Comparison of ENCODE assay signal across 1 cellular context in genomic region chr19:1672038-1672768, GRCh38.
TF ChIP-seq lines count a peak whose summit lies in the region.

No MANE protein-coding gene starts in this region.

TF ChIP-seq in K562, 482 proteins besides CTCF, POLR2A, EP300 and RAD21 (continued from another document and continues in another):
- TF ChIP-seq RERE (CRISPR knock-in tag; IDR thresholded peaks at IDR 0.05; ENCODE audit: borderline replicate concordance) (no peak), HDAC1 (IDR thresholded peaks at IDR 0.05) (peak in 1 of 2 experiments; percentile 39; a peak in 1 of 4 replicates), ZNF740 (CRISPR knock-in tag; IDR thresholded peaks at IDR 0.05) (peak; percentile 24; the same call in 1 of the 2 replicates), ZNF740 (tag; IDR thresholded peaks at IDR 0.05) (no peak), RNF2 (IDR thresholded peaks at IDR 0.05) (0 out of 2 replicates have a peak, but pooled peaks have one; percentile 50), MXD1 (CRISPR knock-in tag; IDR thresholded peaks at IDR 0.05; ENCODE audit: borderline replicate concordance, poor library complexity, severe bottlenecking) (peak; percentile 83), SIN3A (IDR thresholded peaks at IDR 0.05; ENCODE audit: borderline replicate concordance in 2 of 2, control insufficient read depth in 1 of 2, low read depth in 2 of 2, low read length in 2 of 2) (peak in 1 of 2 experiments; percentile 71; a peak in 1 of 4 replicates), TFAP4 (CRISPR knock-in tag; IDR thresholded peaks at IDR 0.05; ENCODE audit: borderline replicate concordance) (peak; percentile 70; the same call in 1 of the 2 replicates), TARDBP (IDR thresholded peaks at IDR 0.05) (0 out of 2 replicates have a peak, but pooled peaks have one; percentile 30), NFIC (IDR thresholded peaks at IDR 0.05) (0 out of 2 replicates have a peak, but pooled peaks have one; percentile 6), SUPT5H (IDR thresholded peaks at IDR 0.05) (no peak), HLTF (IDR thresholded peaks at IDR 0.05) (0 out of 2 replicates have a peak, but pooled peaks have one; percentile 70), ZNF24 (IDR thresholded peaks at IDR 0.05) (no peak), EGR1 (conservative IDR thresholded peaks at IDR 0.05) (no peak; the same call in 1 of the 2 replicates), ZBTB7A (IDR thresholded peaks at IDR 0.05; ENCODE audit: borderline replicate concordance, control insufficient read depth, low read depth, low read length) (peak; percentile 99), CREB1 (IDR thresholded peaks at IDR 0.05) (no peak), CREB1 (CRISPR knock-in tag; IDR thresholded peaks at IDR 0.05) (peak; percentile 49; the same call in 1 of the 2 replicates), ZBTB9 (CRISPR knock-in tag; IDR thresholded peaks at IDR 0.05) (0 out of 2 replicates have a peak, but pooled peaks have one; percentile 13), KDM2B (CRISPR knock-in tag; IDR thresholded peaks at IDR 0.05) (0 out of 2 replicates have a peak, but pooled peaks have one; percentile 26), NBN (IDR thresholded peaks at IDR 0.05; ENCODE audit: low read depth) (peak; percentile 60; the same call in 1 of the 2 replicates), EHMT2 (IDR thresholded peaks at IDR 0.05) (no peak), LEF1 (IDR thresholded peaks at IDR 0.05) (peak; percentile 77), DACH1 (IDR thresholded peaks at IDR 0.05; ENCODE audit: partially characterized antibody) (peak; percentile 42), ZNF764 (CRISPR knock-in tag; IDR thresholded peaks at IDR 0.05; ENCODE audit: low read depth) (no peak), SP2 (IDR thresholded peaks at IDR 0.05; ENCODE audit: extremely low read depth, low read depth, low read length, poor library complexity, severe bottlenecking) (no peak), CTCFL (IDR thresholded peaks at IDR 0.05; ENCODE audit: borderline replicate concordance, insufficient read depth, low read depth, low read length, poor library complexity, severe bottlenecking) (peak; percentile 65), CBX1 (IDR thresholded peaks at IDR 0.05; ENCODE audit: low read depth) (0 out of 2 replicates have a peak, but pooled peaks have one; percentile 15), JUND (IDR thresholded peaks at IDR 0.05; ENCODE audit: borderline replicate concordance, low read depth, low read length) (0 out of 2 replicates have a peak, but pooled peaks have one; percentile 33), JUND (tag; IDR thresholded peaks at IDR 0.05; ENCODE audit: borderline replicate concordance, low read depth, low read length) (no peak; the same call in 2 of the 3 replicates), NR2C1 (IDR thresholded peaks at IDR 0.05) (no peak), NR2C1 (tag; IDR thresholded peaks at IDR 0.05) (no peak), MCM2 (IDR thresholded peaks at IDR 0.05; ENCODE audit: low read depth) (no peak), SOX6 (IDR thresholded peaks at IDR 0.05) (peak; percentile 41; the same call in 1 of the 2 replicates), ZNF589 (CRISPR knock-in tag; IDR thresholded peaks at IDR 0.05; ENCODE audit: low read depth) (peak; percentile 78; the same call in 1 of the 2 replicates), ZNF695 (CRISPR knock-in tag; IDR thresholded peaks at IDR 0.05) (no peak), ZNF347 (CRISPR knock-in tag; IDR thresholded peaks at IDR 0.05; ENCODE audit: low read depth) (no peak), BRF1 (IDR thresholded peaks at IDR 0.05; ENCODE audit: borderline replicate concordance, extremely low read depth, insufficient read length) (no peak), NCOA6 (IDR thresholded peaks at IDR 0.05) (no peak), KDM4B (IDR thresholded peaks at IDR 0.05; ENCODE audit: borderline replicate concordance in 2 of 2, low read depth in 1 of 2) (0 out of 4 replicates have a peak, but pooled peaks of 1 of the 2 experiments have one; percentile 47), ZNF407 (IDR thresholded peaks at IDR 0.05; ENCODE audit: low read depth) (no peak)
